1 cellular context compared by ENCODE assay signal in genomic region chr15:41511331-41512077, GRCh38.
TF ChIP-seq lines count a peak whose summit lies in the region.

No MANE protein-coding gene starts in this region.

TF ChIP-seq in endothelial cell of umbilical vein, 7 proteins besides CTCF, POLR2A, EP300 and RAD21:
- no peak for TF ChIP-seq FOS (IDR thresholded peaks at IDR 0.05; ENCODE audit: borderline replicate concordance, insufficient read depth, low read length)
- TF ChIP-seq EZH2 (IDR thresholded peaks at IDR 0.05; ENCODE audit: borderline replicate concordance, low read depth, low read length, severe bottlenecking): peak; percentile 59
